1 cellular context compared by ENCODE assay signal in the genomic region with DNA sequence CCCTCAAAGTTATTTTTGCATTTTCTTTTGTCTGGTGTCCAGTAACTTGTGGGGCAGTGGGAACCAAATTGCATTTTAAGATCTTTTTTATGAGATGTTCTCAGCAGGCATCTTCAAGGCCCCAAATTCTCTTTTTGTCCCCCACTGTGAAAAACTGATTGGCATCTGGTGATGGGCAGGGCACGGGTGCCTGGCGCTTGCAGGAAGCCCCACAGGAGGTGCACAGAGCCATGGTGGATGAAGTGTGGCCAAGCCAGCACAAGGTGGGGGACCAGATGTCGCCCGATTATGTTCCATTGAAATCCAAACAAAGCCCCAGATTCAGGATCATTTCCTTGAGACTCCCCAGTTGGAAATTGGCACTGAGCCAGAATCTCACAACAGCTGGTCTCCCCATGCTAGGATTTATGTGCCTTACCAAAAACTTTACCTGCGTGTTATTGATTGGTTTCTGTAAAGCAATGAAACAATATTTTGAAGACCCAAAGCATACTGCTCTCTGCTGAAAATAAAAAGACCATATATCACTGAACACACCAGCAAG.
A peak's percentile ranks its signal among the peaks of the same experiment; 100 is the strongest.
TF ChIP-seq lines count a peak whose summit lies in the region.

No MANE protein-coding gene starts in this region.

TF ChIP-seq in HEK293, 187 proteins besides CTCF, POLR2A, EP300 and RAD21 (continued from another document):
- no peak for TF ChIP-seq ZNF777 (tag by site-specific recombination; IDR thresholded peaks at IDR 0.05; ENCODE audit: borderline replicate concordance)
- TF ChIP-seq ZNF660 (tag by site-specific recombination; IDR thresholded peaks at IDR 0.05), result peak; percentile 52; the same call in 1 of the 2 replicates
- TF ChIP-seq ZNF184 (tag by site-specific recombination; IDR thresholded peaks at IDR 0.05), result 0 out of 2 replicates have a peak, but pooled peaks have one; percentile 64
- 0 out of 2 replicates have a peak, but pooled peaks have one; percentile 51 for TF ChIP-seq ZNF561 (tag by site-specific recombination; IDR thresholded peaks at IDR 0.05; ENCODE audit: borderline replicate concordance)
- TF ChIP-seq ZNF341 (tag by site-specific recombination; IDR thresholded peaks at IDR 0.05; ENCODE audit: low read depth), result no peak
- TF ChIP-seq ZNF830 (tag by site-specific recombination; IDR thresholded peaks at IDR 0.05; ENCODE audit: low read depth), result peak; percentile 83
- no peak for TF ChIP-seq ZEB2 (tag by site-specific recombination; IDR thresholded peaks at IDR 0.05)
- no peak for TF ChIP-seq PRDM1 (tag by site-specific recombination; IDR thresholded peaks at IDR 0.05)
TF ChIP-seq in HEK293: peak in this region for 14.
